ENCODE assay signal across 14 cellular contexts in the genomic region with DNA sequence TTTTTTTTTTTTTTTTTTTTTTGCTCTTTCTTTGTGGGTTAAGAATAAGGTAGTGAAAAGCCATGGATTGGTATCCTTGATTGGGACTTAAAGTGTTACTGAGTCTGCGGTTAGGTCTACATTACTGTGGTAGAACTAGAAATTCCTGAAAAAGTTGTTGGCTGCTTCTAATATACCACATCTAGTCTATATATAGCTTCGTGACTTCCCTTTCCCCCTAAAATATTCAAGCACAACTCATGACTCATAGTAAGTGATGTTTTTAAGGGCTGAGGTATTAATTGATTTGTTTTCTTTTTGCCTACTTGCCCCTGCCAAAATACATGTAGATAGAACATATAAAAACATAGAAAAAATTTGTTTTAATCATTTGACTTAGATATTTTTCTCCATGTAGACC.
A peak's percentile ranks its signal among the peaks of the same experiment; 100 is the strongest.
DNase-seq lines count a peak whose midpoint lies in the region; ATAC-seq and FAIRE-seq lines count a peak whose summit lies in the region.
"Had no signal": no experiment of that assay in that cellular context is flagged by ENCODE, and none has a peak within 500 bp of the region (broad histone marks: within the 10 kb centered on the region; RNA-seq: fewer than 3 reads in every experiment).

No MANE protein-coding gene starts in this region.

- H3K4me3 Mint-ChIP-seq in naive thymus-derived CD4-positive, alpha-beta T cell = no peak overlapping the region
- H3K4me3 Mint-ChIP-seq: activated T-helper 17 cell treated with anti-CD3 and anti-CD28 coated beads, Interleukin-2, amount 50 U/mL, for 72 hours; natural killer cell treated with Interleukin-12 subunit alpha and Interleukin-12 subunit beta and Interleukin-15 and Interleukin-18, amount 100 ng/mL, for 72 hours; stimulated activated naive CD8-positive, alpha-beta T cell treated with anti-CD3 and anti-CD28 coated beads, Interleukin-15, amount 100 ng/mL, for 72 hours had no signal

- no peaks in the 10 kb centered on the region for H3K36me3 ChIP-seq in naive thymus-derived CD4-positive, alpha-beta T cell (ENCODE audit: control insufficient read depth in 2 of 3, insufficient read depth in 3 of 3, low read length in 3 of 3)

- CTCF ChIA-PET in naive thymus-derived CD4-positive, alpha-beta T cell (lab: Charles Lee) = no interaction called here

- in situ Hi-C loops in SK-MEL-5 (cut with HindIII; ENCODE audit: low pct_unique_long_range_greater_than_20kb, low sequenced_read_pairs) = no loop called here

- H3K36me3 Mint-ChIP-seq in naive thymus-derived CD4-positive, alpha-beta T cell = no peaks in the 10 kb centered on the region

- no peak overlapping the region for H3K27ac Mint-ChIP-seq in naive thymus-derived CD4-positive, alpha-beta T cell
- H3K27ac Mint-ChIP-seq: activated T-helper 17 cell treated with anti-CD3 and anti-CD28 coated beads, Interleukin-2, amount 50 U/mL, for 72 hours; natural killer cell treated with Interleukin-12 subunit alpha and Interleukin-12 subunit beta and Interleukin-15 and Interleukin-18, amount 100 ng/mL, for 72 hours; stimulated activated naive CD8-positive, alpha-beta T cell treated with anti-CD3 and anti-CD28 coated beads, Interleukin-15, amount 100 ng/mL, for 72 hours had no signal

- no peaks in the 10 kb centered on the region for H3K4me1 ChIP-seq in naive thymus-derived CD4-positive, alpha-beta T cell (ENCODE audit: control insufficient read depth in 2 of 2, insufficient read depth in 2 of 2, low read length in 2 of 2)

- H3K4me3 ChIP-seq in naive thymus-derived CD4-positive, alpha-beta T cell (ENCODE audit: low read length) = no peak overlapping the region

- peaks cover 0 to 3% of the 10 kb centered on the region in 2 donors for H3K27me3 ChIP-seq in naive thymus-derived CD4-positive, alpha-beta T cell (ENCODE audit: control insufficient read depth in 2 of 2, insufficient read depth in 2 of 2, low read length in 2 of 2)

- no peaks in the 10 kb centered on the region for H3K9me3 ChIP-seq in naive thymus-derived CD4-positive, alpha-beta T cell (ENCODE audit: control insufficient read depth in 2 of 3, low read length in 3 of 3)

- peaks cover 0 to 6% (median 4%) of the 10 kb centered on the region in 5 donors for H3K27me3 Mint-ChIP-seq in naive thymus-derived CD4-positive, alpha-beta T cell
- H3K27me3 Mint-ChIP-seq: activated T-helper 17 cell treated with anti-CD3 and anti-CD28 coated beads, Interleukin-2, amount 50 U/mL, for 72 hours; natural killer cell treated with Interleukin-12 subunit alpha and Interleukin-12 subunit beta and Interleukin-15 and Interleukin-18, amount 100 ng/mL, for 72 hours; stimulated activated naive CD8-positive, alpha-beta T cell treated with anti-CD3 and anti-CD28 coated beads, Interleukin-15, amount 100 ng/mL, for 72 hours had no signal

- ATAC-seq in naive thymus-derived CD4-positive, alpha-beta T cell = no peak
- ATAC-seq: activated T-helper 17 cell treated with anti-CD3 and anti-CD28 coated beads, Interleukin-2, amount 50 U/mL, for 72 hours; natural killer cell treated with Interleukin-12 subunit alpha and Interleukin-12 subunit beta and Interleukin-15 and Interleukin-18, amount 100 ng/mL, for 72 hours; stimulated activated naive CD8-positive, alpha-beta T cell treated with anti-CD3 and anti-CD28 coated beads, Interleukin-15, amount 100 ng/mL, for 72 hours had no signal

- H3K9me3 Mint-ChIP-seq in naive thymus-derived CD4-positive, alpha-beta T cell = peaks cover 0 to 23% (median 7%) of the 10 kb centered on the region in 11 donors

- POLR2A ChIA-PET in naive thymus-derived CD4-positive, alpha-beta T cell (lab: Charles Lee) = no interaction called here

- DNase-seq in NCI-H2171 treated with DMSO at 0.1 percent for 48 hours (lab: John Stamatoyannopoulos, UW) (peak; percentile 1), NCI-H2171 (lab: John Stamatoyannopoulos, UW) (no peak), SK-MEL-5 (ENCODE audit: low read depth, low spot score) (peak; percentile 66), fibroblast of peridontal ligament (ENCODE audit: extremely low read depth) (peak; percentile 93), urothelium cell line (ENCODE audit: low spot score) (peak; percentile 48), occipital lobe (lab: John Stamatoyannopoulos, UW) (no peak)
- DNase-seq in activated CD4-positive, CD25-positive, alpha-beta regulatory T cell treated with anti-CD3 and anti-CD28 coated beads, Interleukin-2, amount 50 U/mL, for 72 hours = no peak
- no peak for DNase-seq in naive thymus-derived CD4-positive, alpha-beta T cell
- DNase-seq: NCI-H1105; stimulated activated naive CD8-positive, alpha-beta T cell treated with anti-CD3 and anti-CD28 coated beads, Interleukin-15, amount 100 ng/mL, for 72 hours had no signal

- H3K27ac ChIP-seq in naive thymus-derived CD4-positive, alpha-beta T cell (ENCODE audit: low read depth, low read length) = no peak overlapping the region

- no peak for FAIRE-seq in urothelium cell line (lab: Jason Lieb, UNC)
- FAIRE-seq: A204.1, H1 had no signal

- no peaks in the 10 kb centered on the region for H3K4me1 Mint-ChIP-seq in naive thymus-derived CD4-positive, alpha-beta T cell
- H3K4me1 Mint-ChIP-seq: activated T-helper 17 cell treated with anti-CD3 and anti-CD28 coated beads, Interleukin-2, amount 50 U/mL, for 72 hours; stimulated activated naive CD8-positive, alpha-beta T cell treated with anti-CD3 and anti-CD28 coated beads, Interleukin-15, amount 100 ng/mL, for 72 hours had no signal

- intact Hi-C loops in naive thymus-derived CD4-positive, alpha-beta T cell (cut with micrococcal nuclease) = no loop called here

Comparison
In these comparisons a context has a peak if more than half of its experiments do, and no peak if none do; other contexts are left out.
1. DNase-seq: peak in NCI-H2171 treated with DMSO at 0.1 percent for 48 hours (single experiment), SK-MEL-5 (single experiment), fibroblast of peridontal ligament (single experiment) and urothelium cell line (single experiment); none in NCI-H2171 (single experiment), activated CD4-positive, CD25-positive, alpha-beta regulatory T cell treated with anti-CD3 and anti-CD28 coated beads, Interleukin-2, amount 50 U/mL, for 72 hours (single experiment), naive thymus-derived CD4-positive, alpha-beta T cell (0 of 9) and occipital lobe (single experiment).